Comparison of ENCODE assay signal across 16 cellular contexts in genomic region chr10:33306126-33306525, GRCh38. TPM values are rescaled to one million over a fixed set of nuclear protein-coding genes. Genes with fewer than 3 reads are reported as not detected.
DNase-seq lines count a peak whose midpoint lies in the region; ATAC-seq and TF ChIP-seq lines count a peak whose summit lies in the region.
"Had no signal": no experiment of that assay in that cellular context is flagged by ENCODE, and none has a peak within 500 bp of the region (broad histone marks: within the 10 kb centered on the region; RNA-seq: fewer than 3 reads in every experiment).

No MANE protein-coding gene starts in this region.

- TF ChIP-seq EP300 in stomach (IDR thresholded peaks at IDR 0.05) = no peak

- H3K27me3 Mint-ChIP-seq in chondrocyte (ENCODE audit: low read depth) = no peaks in the 10 kb centered on the region

- peaks cover 3% of the 10 kb centered on the region for H3K9me3 Mint-ChIP-seq in chondrocyte (ENCODE audit: low read depth)
- H3K9me3 Mint-ChIP-seq: activated T-cell treated with anti-CD3 and anti-CD28 coated beads, Interleukin-2, amount 50 U/mL, for 24 hours; stimulated activated naive CD8-positive, alpha-beta T cell treated with anti-CD3 and anti-CD28 coated beads, Interleukin-15, amount 100 ng/mL, for 72 hours had no signal

- H3K4me1 ChIP-seq in cardiac muscle cell (ENCODE audit: low read depth) = peaks cover 17% of the 10 kb centered on the region
- peaks cover 7 to 43% (median 19%) of the 10 kb centered on the region in 4 donors for H3K4me1 ChIP-seq in stomach
- peaks cover 37% of the 10 kb centered on the region for H3K4me1 ChIP-seq in psoas muscle

- no peaks in the 10 kb centered on the region for H3K27me3 ChIP-seq in cardiac muscle cell
- H3K27me3 ChIP-seq in stomach = no peaks in the 10 kb centered on the region
- no peaks in the 10 kb centered on the region for H3K27me3 ChIP-seq in psoas muscle (ENCODE audit: insufficient read depth in 3 of 3, low read length in 2 of 3)

- intact Hi-C loops in cardiac septum (cut with DNase I) (no loop called here), left colon (cut with DNase I, micrococcal nuclease) (no loop called here), stomach (cut with DNase I; ENCODE audit: low total_unique reads) (no loop called here), psoas muscle (cut with DNase I) (no loop called here)

- no peak for TF ChIP-seq POLR2A in stomach (IDR thresholded peaks at IDR 0.05)

- H3K4me3 ChIP-seq in cardiac muscle cell = no peak overlapping the region
- H3K4me3 ChIP-seq in stomach = no peak overlapping the region
- no peak overlapping the region for H3K4me3 ChIP-seq in psoas muscle

- H3K36me3 Mint-ChIP-seq in chondrocyte (ENCODE audit: low read depth) = peaks cover 10% of the 10 kb centered on the region
- H3K36me3 Mint-ChIP-seq: activated naive CD8-positive, alpha-beta T cell treated with anti-CD3 and anti-CD28 coated beads for 36 hours had no signal

- peak overlapping the region; percentile 45 for H3K27ac Mint-ChIP-seq in chondrocyte (ENCODE audit: unreplicated experiment)
- H3K27ac Mint-ChIP-seq: activated naive CD8-positive, alpha-beta T cell treated with anti-CD3 and anti-CD28 coated beads for 36 hours; activated T-cell treated with anti-CD3 and anti-CD28 coated beads, Interleukin-2, amount 50 U/mL, for 24 hours; stimulated activated naive CD8-positive, alpha-beta T cell treated with anti-CD3 and anti-CD28 coated beads, Interleukin-15, amount 100 ng/mL, for 72 hours had no signal

- no peak overlapping the region for H3K4me3 Mint-ChIP-seq in chondrocyte (ENCODE audit: unreplicated experiment)
- H3K4me3 Mint-ChIP-seq: activated naive CD8-positive, alpha-beta T cell treated with anti-CD3 and anti-CD28 coated beads for 36 hours; activated T-cell treated with anti-CD3 and anti-CD28 coated beads, Interleukin-2, amount 50 U/mL, for 24 hours; stimulated activated naive CD8-positive, alpha-beta T cell treated with anti-CD3 and anti-CD28 coated beads, Interleukin-15, amount 100 ng/mL, for 72 hours had no signal

- peak; percentile 46 for ATAC-seq in left colon
- no peak for ATAC-seq in psoas muscle
- ATAC-seq: stimulated activated naive CD8-positive, alpha-beta T cell treated with anti-CD3 and anti-CD28 coated beads, Interleukin-15, amount 100 ng/mL, for 72 hours had no signal

- peak overlapping the region; percentile 44 for H3K27ac ChIP-seq in cardiac muscle cell
- peak overlapping the region in 3 of 5 donors; percentile 5 to 57 (median 50) for H3K27ac ChIP-seq in stomach
- no peak overlapping the region for H3K27ac ChIP-seq in psoas muscle

- H3K36me3 ChIP-seq in cardiac muscle cell (peaks cover 25% of the 10 kb centered on the region), stomach (peaks cover 0 to 8% (median 0%) of the 10 kb centered on the region in 4 donors), psoas muscle (ENCODE audit: insufficient read depth in 1 of 2, low read depth in 1 of 2) (peaks cover 0 to under 1% of the 10 kb centered on the region in 2 donors)

- 19 to 37% (median 31%) methylated on average over 5 of the region's 5 CpGs for WGBS in stomach, 5 donors
- WGBS in psoas muscle, 3 donors = 54 to 60% (median 58%) methylated on average over 5 of the region's 5 CpGs

- H3K4me1 Mint-ChIP-seq in chondrocyte (ENCODE audit: low read depth) = peaks cover 57% of the 10 kb centered on the region

- DNase-seq in cardiac muscle cell (ENCODE audit: low read depth in 1 of 2, low spot score in 1 of 2) = peak in 1 of 2 donors; percentile 50
- no peak for DNase-seq in cardiac septum (ENCODE audit: low spot score)
- no peak for DNase-seq in chondrocyte (ENCODE audit: low spot score)
- no peak for DNase-seq in left colon
- no peak for DNase-seq in stomach
- DNase-seq in psoas muscle = no peak
- no peak for DNase-seq in activated CD4-positive, alpha-beta T cell treated with anti-CD3 and anti-CD28 coated beads, Interleukin-2, amount 50 U/mL, for 1 hour
- DNase-seq in ureter (ENCODE audit: low spot score) = no peak
- DNase-seq: activated naive CD8-positive, alpha-beta T cell treated with anti-CD3 and anti-CD28 coated beads for 36 hours; activated T-cell treated with anti-CD3 and anti-CD28 coated beads, Interleukin-2, amount 50 U/mL, for 24 hours; cerebellar nuclear complex; COR-L47; NCI-H2171; SK-N-SH; stimulated activated CD4-positive, alpha-beta T cell treated with anti-CD3 and anti-CD28 coated beads, Interleukin-15, amount 100 ng/mL, for 24 hours; stimulated activated naive CD8-positive, alpha-beta T cell treated with anti-CD3 and anti-CD28 coated beads, Interleukin-15, amount 100 ng/mL, for 72 hours had no signal

- TF ChIP-seq CTCF in cardiac muscle cell (IDR thresholded peaks at IDR 0.05; ENCODE audit: low read depth, low read length) (no peak), chondrocyte (IDR thresholded peaks at IDR 0.05) (no peak), stomach (IDR thresholded peaks at IDR 0.05) (no peak), psoas muscle (IDR thresholded peaks at IDR 0.05) (no peak)

- no peaks in the 10 kb centered on the region for H3K9me3 ChIP-seq in cardiac muscle cell (ENCODE audit: low read depth)
- H3K9me3 ChIP-seq in stomach = no peaks in the 10 kb centered on the region
- no peaks in the 10 kb centered on the region for H3K9me3 ChIP-seq in psoas muscle
- H3K9me3 ChIP-seq: SK-N-SH had no signal

RNA-seq across cellular contexts. Expression of gene NRP1, which starts 28.3 kb away (rescaled TPM):
- total RNA-seq in cardiac muscle cell = 178 and 327 TPM in 2 replicates
- polyA plus RNA-seq in cardiac muscle cell = 145 and 241 TPM in 2 replicates
- 138 TPM for total RNA-seq in cardiac septum
- total RNA-seq in chondrocyte = 111 to 126 TPM (median 122 TPM) in 3 replicates
- total RNA-seq in left colon = 10 to 100 TPM; 12.3 to 26.5 TPM
- total RNA-seq in stomach = 10 to 100 TPM in 4 of 5 donors, 1 to 10 TPM in 1; 7.2 to 94.7 (median 21.0) TPM
- 1 to 10 TPM; 4.6 to 6.1 (median 5.3) TPM for polyA plus RNA-seq in stomach
- 10 to 100 TPM; 29.1 to 54.8 (median 42.9) TPM for total RNA-seq in psoas muscle
- 10 to 100 TPM; 10.9 to 31.2 (median 11.4) TPM for polyA plus RNA-seq in psoas muscle
- total RNA-seq in ureter = 68.3 TPM
